13 cellular contexts compared by ENCODE assay signal in the genomic region with DNA sequence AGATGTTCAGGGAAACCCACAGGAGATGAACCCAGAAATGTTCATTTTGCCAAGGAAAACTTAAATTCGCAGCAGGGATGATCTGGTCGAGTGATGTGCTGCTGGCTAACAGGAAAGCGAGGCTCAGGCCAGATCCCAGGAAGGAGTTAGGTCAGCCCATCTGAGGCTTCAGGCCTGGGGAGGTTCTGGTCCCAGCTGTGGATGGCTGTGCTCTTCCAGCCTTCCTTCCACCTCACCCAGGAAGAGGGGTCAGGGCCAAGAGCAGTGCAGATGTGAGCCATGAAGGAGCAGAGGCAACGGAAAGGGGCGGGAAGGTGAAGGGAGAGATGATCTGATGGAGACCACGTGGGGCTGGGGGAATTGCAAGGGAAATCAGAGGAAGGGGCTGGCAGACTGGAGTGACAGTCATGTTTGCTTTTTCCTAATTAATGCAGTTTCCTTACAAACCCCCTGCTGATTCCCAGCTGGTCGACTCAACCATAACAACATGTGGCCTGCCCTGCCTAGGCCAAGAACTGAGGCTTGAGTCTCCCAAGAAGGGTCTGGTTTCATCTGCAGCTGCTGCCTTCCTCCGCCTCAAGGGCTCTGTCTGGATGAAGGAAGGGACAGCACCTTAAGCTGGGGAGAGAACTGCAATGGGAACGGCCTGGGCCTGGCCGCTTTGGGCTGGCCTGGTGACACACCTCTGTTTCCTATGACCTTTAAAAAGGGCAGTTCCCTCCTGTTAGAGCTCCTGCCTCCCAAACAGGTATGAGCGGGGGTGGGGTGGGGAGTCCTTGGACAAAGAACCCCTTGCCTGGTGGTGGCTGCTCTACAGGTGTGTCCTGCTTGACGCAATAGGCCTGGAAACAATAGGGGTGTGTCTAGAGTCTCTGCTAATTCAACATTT.
DNase-seq lines count a peak whose midpoint lies in the region.
"Had no signal": no experiment of that assay in that cellular context is flagged by ENCODE, and none has a peak within 500 bp of the region (broad histone marks: within the 10 kb centered on the region; RNA-seq: fewer than 3 reads in every experiment).

No MANE protein-coding gene starts in this region.

- DNase-seq in COR-L47 (lab: John Stamatoyannopoulos, UW) (peak; percentile 17), NCI-H1092 treated with DMSO at 0.1 percent for 48 hours (lab: John Stamatoyannopoulos, UW) (peak; percentile 47), brain pericyte (ENCODE audit: low read depth, low spot score) (peak; percentile 87), NCI-H1105 treated with DMSO at 0.1 percent for 48 hours (lab: John Stamatoyannopoulos, UW) (no peak), EL (no peak), islet precursor cell (no peak)
- DNase-seq in central memory CD4-positive, alpha-beta T cell, result no peak
- DNase-seq: NCI-H526 treated with DMSO at 0.1 percent for 48 hours; stimulated activated CD8-positive, alpha-beta memory T cell treated with anti-CD3 and anti-CD28 coated beads, Interleukin-4, amount 100 ng/mL, for 48 hours; T-helper 1 cell had no signal

- peak overlapping the region; percentile 41 to 47 for H3K9ac ChIP-seq in mucosa of rectum (ENCODE audit: low read depth in 1 of 2, low read length in 2 of 2)

- no peak overlapping the region for H3K4me3 ChIP-seq in mucosa of rectum (ENCODE audit: low read length in 2 of 2)
- H3K4me3 ChIP-seq: skin epidermis had no signal

- H3K4me1 ChIP-seq in mucosa of rectum (ENCODE audit: control insufficient read depth in 2 of 2, insufficient read depth in 2 of 2, low read length in 2 of 2), result peaks cover 27 to 40% of the 10 kb centered on the region in 2 donors

- peak overlapping the region; percentile 87 to 91 for H3K27ac ChIP-seq in mucosa of rectum (ENCODE audit: low read depth in 2 of 2, low read length in 2 of 2)
- H3K27ac ChIP-seq: epithelial cell of prostate had no signal

- H3K27me3 ChIP-seq in mucosa of rectum (ENCODE audit: control insufficient read depth in 2 of 2, insufficient read depth in 2 of 2, low read length in 2 of 2), result no peaks in the 10 kb centered on the region

- no peaks in the 10 kb centered on the region for H3K9me3 ChIP-seq in mucosa of rectum (ENCODE audit: control insufficient read depth in 2 of 2, low read length in 2 of 2)

- H3K36me3 ChIP-seq in mucosa of rectum (ENCODE audit: control insufficient read depth in 2 of 2, insufficient read depth in 2 of 2, low read length in 2 of 2), result no peaks in the 10 kb centered on the region

Comparison
In these comparisons a context has a peak if more than half of its experiments do, and no peak if none do; other contexts are left out.
1. DNase-seq: peak in COR-L47 (single experiment), NCI-H1092 treated with DMSO at 0.1 percent for 48 hours (single experiment) and brain pericyte (single experiment); none in NCI-H1105 treated with DMSO at 0.1 percent for 48 hours (single experiment), EL (single experiment), central memory CD4-positive, alpha-beta T cell (single experiment) and islet precursor cell (single experiment).